27 cellular contexts compared by ENCODE assay signal in genomic region chr17:8881606-8882005, GRCh38. TPM values are rescaled to one million over a fixed set of nuclear protein-coding genes. Genes with fewer than 3 reads are reported as not detected.
"Had no signal": no experiment of that assay in that cellular context is flagged by ENCODE, and none has a peak within 500 bp of the region (broad histone marks: within the 10 kb centered on the region; RNA-seq: fewer than 3 reads in every experiment).

No MANE protein-coding gene starts in this region.

- H3K27me3 Mint-ChIP-seq: naive thymus-derived CD4-positive, alpha-beta T cell; stimulated activated memory B cell treated with anti-CD40 and anti-IgM and Interleukin-4, amounts not matched to agents 10 μg/mL and 1 μg/mL and 100 μg/mL, for 72 hours; stimulated activated naive CD8-positive, alpha-beta T cell treated with anti-CD3 and anti-CD28 coated beads, Interleukin-15, Interleukin-2, amounts not matched to agents 100 ng/mL and 50 ng/mL, for 24 hours had no signal

- H3K9me3 Mint-ChIP-seq: nephron progenitor cell; stimulated activated memory B cell treated with anti-CD40 and anti-IgM and Interleukin-4, amounts not matched to agents 10 μg/mL and 1 μg/mL and 100 μg/mL, for 72 hours; stimulated activated naive CD8-positive, alpha-beta T cell treated with anti-CD3 and anti-CD28 coated beads, Interleukin-15, Interleukin-2, amounts not matched to agents 100 ng/mL and 50 ng/mL, for 24 hours had no signal

- H3K27ac Mint-ChIP-seq: nephron progenitor cell; progenitor cell of endocrine pancreas; stimulated activated memory B cell treated with anti-CD40 and anti-IgM and Interleukin-4, amounts not matched to agents 10 μg/mL and 1 μg/mL and 100 μg/mL, for 72 hours; stimulated activated naive CD8-positive, alpha-beta T cell treated with anti-CD3 and anti-CD28 coated beads, Interleukin-15, Interleukin-2, amounts not matched to agents 100 ng/mL and 50 ng/mL, for 24 hours had no signal

- H3K4me1 Mint-ChIP-seq: stimulated activated memory B cell treated with anti-CD40 and anti-IgM and Interleukin-4, amounts not matched to agents 10 μg/mL and 1 μg/mL and 100 μg/mL, for 72 hours had no signal

- H3K4me3 Mint-ChIP-seq: naive thymus-derived CD4-positive, alpha-beta T cell; nephron progenitor cell; stimulated activated memory B cell treated with anti-CD40 and anti-IgM and Interleukin-4, amounts not matched to agents 10 μg/mL and 1 μg/mL and 100 μg/mL, for 72 hours; stimulated activated naive CD8-positive, alpha-beta T cell treated with anti-CD3 and anti-CD28 coated beads, Interleukin-15, Interleukin-2, amounts not matched to agents 100 ng/mL and 50 ng/mL, for 24 hours had no signal

- ATAC-seq: heart right ventricle; left cardiac atrium; left lung; naive thymus-derived CD4-positive, alpha-beta T cell; pancreas; sciatic nerve; stimulated activated memory B cell treated with anti-CD40 and anti-IgM and Interleukin-4, amounts not matched to agents 10 μg/mL and 1 μg/mL and 100 μg/mL, for 72 hours; upper lobe of right lung had no signal

- DNase-seq: dermis blood vessel endothelial cell; effector memory CD4-positive, alpha-beta T cell; erythroblast; esophagus squamous epithelium; foreskin melanocyte; glutamatergic neuron; heart right ventricle; hippocampal formation; left cardiac atrium; left lung; mesendoderm; midbrain; naive thymus-derived CD4-positive, alpha-beta T cell; nephron progenitor cell; pancreas; stimulated activated CD4-positive, alpha-beta T cell treated with anti-CD3 and anti-CD28 coated beads, Interleukin-2, amount 100 ng/mL, for 24 hours; stimulated activated CD4-positive, alpha-beta T cell treated with anti-CD3 and anti-CD28 coated beads, Interleukin-4, amount 100 ng/mL, for 24 hours; transverse colon; upper lobe of right lung; uterus had no signal

RNA-seq across cellular contexts. Expression of gene PIK3R6, which starts 14.1 kb away (rescaled TPM):
- total RNA-seq: dermis blood vessel endothelial cell, kidney epithelial cell, lung microvascular endothelial cell, smooth muscle cell had no signal
- polyA plus RNA-seq: smooth muscle cell had no signal
